8 cellular contexts compared by ENCODE assay signal in the genomic region with DNA sequence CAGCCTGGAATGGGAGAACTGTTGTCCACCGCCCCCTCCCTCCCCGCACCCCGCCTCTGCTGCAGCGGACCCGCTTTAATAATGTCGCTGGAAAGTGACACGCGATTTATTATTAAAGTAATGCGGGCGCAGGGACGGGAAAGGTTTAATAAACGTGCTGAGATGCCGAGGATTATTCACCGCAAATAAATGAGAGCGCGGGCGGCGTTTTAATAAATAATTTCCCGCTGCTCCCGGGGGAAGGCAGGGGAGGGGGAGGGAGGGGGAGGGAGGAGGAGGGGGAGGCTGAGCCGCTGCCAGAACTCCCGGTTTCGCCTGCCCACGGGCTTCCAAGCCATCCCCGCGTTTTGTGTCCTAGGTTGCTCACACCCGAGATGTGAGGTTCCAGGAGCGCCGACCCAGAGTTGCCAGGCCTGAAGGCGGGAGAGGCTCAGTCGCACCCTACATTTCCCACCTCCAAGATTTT. TPM values are rescaled to one million over a fixed set of nuclear protein-coding genes. Genes with fewer than 3 reads are reported as not detected.
DNase-seq lines count a peak whose midpoint lies in the region; ATAC-seq, FAIRE-seq and TF ChIP-seq lines count a peak whose summit lies in the region.

No MANE protein-coding gene starts in this region.

- FAIRE-seq in D721Med (lab: Jason Lieb, UNC) = no peak

- peak; percentile 24 for DNase-seq in RPMI8226
- peak; percentile 31 for DNase-seq in fibroblast of mammary gland (ENCODE audit: low read depth)
- DNase-seq in progenitor cell of endocrine pancreas (ENCODE audit: low spot score, unreplicated experiment) = no peak
- no peak for DNase-seq in NCI-H1105 treated with DMSO at 0.1 percent for 48 hours (lab: John Stamatoyannopoulos, UW)
- DNase-seq in D721Med (ENCODE audit: insufficient read length, low spot score) = no peak

- H3K27ac Mint-ChIP-seq in progenitor cell of endocrine pancreas = peak overlapping the region; percentile 56

- H3K36me3 Mint-ChIP-seq in progenitor cell of endocrine pancreas (ENCODE audit: insufficient read depth) = no peaks in the 10 kb centered on the region

- peak overlapping the region; percentile 72 for H3K4me3 Mint-ChIP-seq in progenitor cell of endocrine pancreas (ENCODE audit: low read depth)

- peaks cover 3% of the 10 kb centered on the region for H3K4me1 Mint-ChIP-seq in progenitor cell of endocrine pancreas (ENCODE audit: low read depth)

- peaks cover 62% of the 10 kb centered on the region for H3K27me3 Mint-ChIP-seq in progenitor cell of endocrine pancreas

- TF ChIP-seq CTCF in fibroblast of mammary gland (conservative IDR thresholded peaks at IDR 0.05; ENCODE audit: control insufficient read depth, insufficient read depth, low read depth, low read length) (no peak), progenitor cell of endocrine pancreas (IDR thresholded peaks at IDR 0.05; ENCODE audit: unreplicated experiment) (no peak), D721Med (IDR thresholded peaks at IDR 0.05; ENCODE audit: insufficient read depth, missing control alignments) (no peak)

- peak overlapping the region; percentile 56 for H3K4me3 ChIP-seq in fibroblast of mammary gland (ENCODE audit: control insufficient read depth, low read depth, low read length)

- peak; percentile 1 for ATAC-seq in GM18907 (IDR thresholded peaks at IDR 0.05; ENCODE audit: unreplicated experiment)
- no peak for ATAC-seq in HG03159 (IDR thresholded peaks at IDR 0.05; ENCODE audit: unreplicated experiment)
- no peak for ATAC-seq in GM21447 (IDR thresholded peaks at IDR 0.05; ENCODE audit: unreplicated experiment)

- no peaks in the 10 kb centered on the region for H3K9me3 Mint-ChIP-seq in progenitor cell of endocrine pancreas (ENCODE audit: low read depth)

RNA-seq across cellular contexts. Expression of a gene that starts 5.1 kb away (rescaled TPM):
- total RNA-seq in progenitor cell of endocrine pancreas = 1.3 and 2.0 TPM in 2 replicates

RNA-seq across cellular contexts. Expression of a gene that starts 35.9 kb away (rescaled TPM):
- 4.4 and 6.1 TPM in 2 replicates for total RNA-seq in progenitor cell of endocrine pancreas

RNA-seq across cellular contexts. Expression of a gene that starts 36.0 kb away (rescaled TPM):
- 0.29 and 0.84 TPM in 2 replicates for total RNA-seq in progenitor cell of endocrine pancreas

Comparison
In these comparisons a context has a peak if more than half of its experiments do, and no peak if none do; other contexts are left out.
1. DNase-seq: peak in RPMI8226 (single experiment) and fibroblast of mammary gland (single experiment); none in progenitor cell of endocrine pancreas (single experiment), NCI-H1105 treated with DMSO at 0.1 percent for 48 hours (single experiment) and D721Med (single experiment).